Comparison of ENCODE assay signal across 6 cellular contexts in the genomic region with DNA sequence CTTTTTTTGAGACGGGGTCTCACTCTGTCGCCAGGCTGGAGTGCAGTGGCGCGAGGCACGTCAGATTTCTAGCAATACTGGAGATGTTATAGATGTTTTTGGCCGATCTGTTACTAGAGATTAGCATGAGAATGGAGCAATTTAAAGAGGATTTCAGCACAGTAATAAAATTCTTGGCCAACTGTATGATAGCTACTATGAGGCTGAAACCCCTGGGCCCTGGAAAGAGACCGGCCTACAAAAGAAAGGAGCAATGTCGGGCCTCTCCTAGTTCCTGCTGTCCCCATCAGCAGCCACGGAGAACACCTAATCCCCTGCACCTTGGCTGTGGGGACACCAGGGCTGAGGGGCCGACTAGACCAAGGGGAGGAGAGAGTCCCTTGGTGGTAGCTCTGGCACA.
"Had no signal": no experiment of that assay in that cellular context is flagged by ENCODE, and none has a peak within 500 bp of the region (broad histone marks: within the 10 kb centered on the region; RNA-seq: fewer than 3 reads in every experiment).

No MANE protein-coding gene starts in this region.

- H3K4me2 ChIP-seq: GM23338 had no signal

- H2AFZ ChIP-seq: GM23338 had no signal

- H3K9me3 Mint-ChIP-seq: GM23338, H9, HFFc6 had no signal

- H3K4me1 Mint-ChIP-seq: GM23338, H9 had no signal

- H3K4me3 ChIP-seq: GM23338, K562 had no signal

- DNase-seq: H9, HFFc6, IMR-90, KG1 had no signal

- H3K27ac Mint-ChIP-seq: GM23338, HFFc6 had no signal

- H3K4me3 Mint-ChIP-seq: GM23338, H9, HFFc6 had no signal
